Comparison of ENCODE assay signal across 13 cellular contexts in genomic region chr4:183610033-183610432, GRCh38. TPM values are rescaled to one million over a fixed set of nuclear protein-coding genes. Genes with fewer than 3 reads are reported as not detected.
DNase-seq lines count a peak whose midpoint lies in the region; TF ChIP-seq lines count a peak whose summit lies in the region.
"Had no signal": no experiment of that assay in that cellular context is flagged by ENCODE, and none has a peak within 500 bp of the region (broad histone marks: within the 10 kb centered on the region; RNA-seq: fewer than 3 reads in every experiment).

No MANE protein-coding gene starts in this region.

- no peak overlapping the region for H3K9ac ChIP-seq in smooth muscle cell (ENCODE audit: low read depth)
- H3K9ac ChIP-seq: KMS-11 had no signal

- no peak overlapping the region for H2AFZ ChIP-seq in smooth muscle cell (ENCODE audit: low read depth)

- no peak for TF ChIP-seq CTCF in fibroblast of the aortic adventitia (IDR thresholded peaks at IDR 0.05; ENCODE audit: insufficient read depth, low read length)
- TF ChIP-seq CTCF in smooth muscle cell (IDR thresholded peaks at IDR 0.05; ENCODE audit: borderline replicate concordance, insufficient read depth, poor library complexity, severe bottlenecking): no peak

- H3K27ac Mint-ChIP-seq in activated CD4-positive, alpha-beta T cell treated with anti-CD3 and anti-CD28 coated beads, Interleukin-2, amount 10 ng/mL, durations not matched to agents 7 days and 5 days: no peak overlapping the region
- H3K27ac Mint-ChIP-seq: activated CD8-positive, alpha-beta T cell treated with anti-CD3 and anti-CD28 coated beads for 36 hours; T-helper 2 cell treated with Interferon-gamma antibody and Interleukin-4, amounts not matched to agents 5 μg/mL and 100 μg/mL, for 36 hours had no signal

- H3K9me3 ChIP-seq in smooth muscle cell (replicated peaks; ENCODE audit: low read depth): no peaks in the 10 kb centered on the region
- H3K9me3 ChIP-seq: HAP-1 had no signal

- H3K4me2 ChIP-seq in smooth muscle cell: no peak overlapping the region
- H3K4me2 ChIP-seq: KMS-11 had no signal

- H3K36me3 ChIP-seq in smooth muscle cell (ENCODE audit: low read depth): no peaks in the 10 kb centered on the region
- H3K36me3 ChIP-seq: HAP-1 had no signal

- no peaks in the 10 kb centered on the region for H3K9me3 Mint-ChIP-seq in activated CD4-positive, alpha-beta T cell treated with anti-CD3 and anti-CD28 coated beads, Interleukin-2, amount 10 ng/mL, durations not matched to agents 7 days and 5 days
- H3K9me3 Mint-ChIP-seq: activated CD8-positive, alpha-beta T cell treated with anti-CD3 and anti-CD28 coated beads for 36 hours; T-helper 2 cell treated with Interferon-gamma antibody and Interleukin-4, amounts not matched to agents 5 μg/mL and 100 μg/mL, for 36 hours had no signal

- no peak overlapping the region for H3K4me3 Mint-ChIP-seq in activated CD4-positive, alpha-beta T cell treated with anti-CD3 and anti-CD28 coated beads, Interleukin-2, amount 10 ng/mL, durations not matched to agents 7 days and 5 days
- H3K4me3 Mint-ChIP-seq: activated CD8-positive, alpha-beta T cell treated with anti-CD3 and anti-CD28 coated beads for 36 hours; T-helper 2 cell treated with Interferon-gamma antibody and Interleukin-4, amounts not matched to agents 5 μg/mL and 100 μg/mL, for 36 hours had no signal

- no peaks in the 10 kb centered on the region for H4K20me1 ChIP-seq in smooth muscle cell (ENCODE audit: low read depth)

- 98% methylated on average over 2 of the region's 2 CpGs for WGBS in smooth muscle cell (ENCODE audit: low lambda C conversion rate)

- no peaks in the 10 kb centered on the region for H3F3A ChIP-seq in smooth muscle cell (ENCODE audit: low read depth)

- no peaks in the 10 kb centered on the region for H3K36me3 Mint-ChIP-seq in activated CD4-positive, alpha-beta T cell treated with anti-CD3 and anti-CD28 coated beads, Interleukin-2, amount 10 ng/mL, durations not matched to agents 7 days and 5 days (ENCODE audit: low read depth)

- H3K27ac ChIP-seq in smooth muscle cell (ENCODE audit: low read depth): peak overlapping the region; percentile 63
- H3K27ac ChIP-seq: KMS-11 had no signal

- H3K4me1 ChIP-seq in smooth muscle cell (ENCODE audit: low read depth): no peaks in the 10 kb centered on the region
- H3K4me1 ChIP-seq: HAP-1 had no signal

- H3K79me2 ChIP-seq in smooth muscle cell (ENCODE audit: low read depth): no peaks in the 10 kb centered on the region

- DNase-seq in HCEC 1CT (peak; percentile 22), RKO (ENCODE audit: low spot score) (peak; percentile 24), fibroblast of the aortic adventitia (ENCODE audit: low read depth) (peak; percentile 61), smooth muscle cell (lab: John Stamatoyannopoulos, UW; ENCODE audit: unreplicated experiment) (no peak), NCI-H748 treated with DMSO at 0.1 percent for 48 hours (lab: John Stamatoyannopoulos, UW) (no peak), RPMI8226 (no peak)
- no peak for DNase-seq in activated CD4-positive, alpha-beta T cell treated with anti-CD3 and anti-CD28 coated beads, Interleukin-2, amount 10 ng/mL, durations not matched to agents 7 days and 5 days
- DNase-seq: activated CD8-positive, alpha-beta T cell treated with anti-CD3 and anti-CD28 coated beads for 36 hours; activated gamma-delta T cell treated with Interleukin-2 at 50 U/mL for 16 hours; NCI-H2029 had no signal

- H3K4me3 ChIP-seq in fibroblast of the aortic adventitia (ENCODE audit: low read depth, low read length): no peak overlapping the region
- H3K4me3 ChIP-seq in smooth muscle cell: no peak overlapping the region
- H3K4me3 ChIP-seq: HAP-1 had no signal

- POLR2A ChIA-PET in activated CD4-positive, alpha-beta T cell treated with anti-CD3 and anti-CD28 coated beads, Interleukin-2, amount 10 ng/mL, durations not matched to agents 7 days and 5 days (lab: Charles Lee): no interaction called here

- no peaks in the 10 kb centered on the region for H3K4me1 Mint-ChIP-seq in activated CD4-positive, alpha-beta T cell treated with anti-CD3 and anti-CD28 coated beads, Interleukin-2, amount 10 ng/mL, durations not matched to agents 7 days and 5 days

- H3K27me3 Mint-ChIP-seq in activated CD4-positive, alpha-beta T cell treated with anti-CD3 and anti-CD28 coated beads, Interleukin-2, amount 10 ng/mL, durations not matched to agents 7 days and 5 days: peaks cover 11% of the 10 kb centered on the region

- CTCF ChIA-PET in activated CD4-positive, alpha-beta T cell treated with anti-CD3 and anti-CD28 coated beads, Interleukin-2, amount 10 ng/mL, durations not matched to agents 7 days and 5 days (lab: Charles Lee): no interaction called here

- H3K27me3 ChIP-seq in smooth muscle cell (ENCODE audit: low read depth): no peaks in the 10 kb centered on the region

RNA-seq across cellular contexts. Expression of gene RWDD4, which starts 49.0 kb away (rescaled TPM):
- total RNA-seq in fibroblast of the aortic adventitia (ENCODE audit: low replicate concordance) (10.0 and 43.7 TPM in 2 replicates), smooth muscle cell (25.1 and 28.1 TPM in 2 replicates)
- 20.0 and 23.6 TPM in 2 replicates for polyA plus RNA-seq in smooth muscle cell
- total RNA-seq in activated CD4-positive, alpha-beta T cell treated with anti-CD3 and anti-CD28 coated beads, Interleukin-2, amount 10 ng/mL, durations not matched to agents 7 days and 5 days: 10 to 100 TPM; 13.2 to 14.8 TPM

RNA-seq across cellular contexts. Expression of gene TRAPPC11, which starts 49.1 kb away (rescaled TPM):
- total RNA-seq in fibroblast of the aortic adventitia (ENCODE audit: low replicate concordance) (51.5 and 319 TPM in 2 replicates), smooth muscle cell (41.0 and 56.5 TPM in 2 replicates)
- 12.4 and 15.5 TPM in 2 replicates for polyA plus RNA-seq in smooth muscle cell
- total RNA-seq in activated CD4-positive, alpha-beta T cell treated with anti-CD3 and anti-CD28 coated beads, Interleukin-2, amount 10 ng/mL, durations not matched to agents 7 days and 5 days: 10 to 100 TPM; 28.0 to 33.1 TPM

Comparison
In these comparisons a context has a peak if more than half of its experiments do, and no peak if none do; other contexts are left out.
1. DNase-seq: peak in HCEC 1CT (single experiment), RKO (single experiment) and fibroblast of the aortic adventitia (single experiment); none in smooth muscle cell (single experiment), NCI-H748 treated with DMSO at 0.1 percent for 48 hours (single experiment), activated CD4-positive, alpha-beta T cell treated with anti-CD3 and anti-CD28 coated beads, Interleukin-2, amount 10 ng/mL, durations not matched to agents 7 days and 5 days (single experiment) and RPMI8226 (single experiment).